In genomic region chr1:214579183-214579582, GRCh38 we compare ENCODE assay signal across 15 cellular contexts.
"Had no signal": no experiment of that assay in that cellular context is flagged by ENCODE, and none has a peak within 500 bp of the region (broad histone marks: within the 10 kb centered on the region; RNA-seq: fewer than 3 reads in every experiment).

No MANE protein-coding gene starts in this region.

- DNase-seq: activated CD4-positive, alpha-beta T cell treated with anti-CD3 and anti-CD28 coated beads for 4 hours; activated CD8-positive, alpha-beta memory T cell treated with anti-CD3 and anti-CD28 coated beads, Interleukin-2, amount 50 U/mL, for 48 hours; activated CD8-positive, alpha-beta T cell treated with anti-CD3 and anti-CD28 coated beads for 36 hours; activated naive CD4-positive, alpha-beta T cell treated with Interleukin-2 at 50 U/mL for 16 hours; central memory CD4-positive, alpha-beta T cell; effector CD4-positive, alpha-beta T cell; foreskin melanocyte; heart left ventricle; left colon; occipital lobe; right cardiac atrium; small intestine had no signal

- H3K4me1 Mint-ChIP-seq: nephron had no signal

- H3K4me3 Mint-ChIP-seq: activated CD8-positive, alpha-beta T cell treated with anti-CD3 and anti-CD28 coated beads for 36 hours; activated T-helper 1 cell treated with anti-CD3 and anti-CD28 coated beads, Interleukin-12 subunit alpha, Interleukin-12 subunit beta, Interleukin-2, Interleukin-4 antibody, amounts not matched to agents 30 ng/mL and 10 ng/mL and 1 ng/mL, durations not matched to agents 14 hours and 24 hours and 36 hours; nephron had no signal

- H3K27me3 Mint-ChIP-seq: progenitor cell of endocrine pancreas had no signal

- ATAC-seq: activated CD8-positive, alpha-beta T cell treated with anti-CD3 and anti-CD28 coated beads for 36 hours; heart left ventricle; left colon; right cardiac atrium had no signal

- H3K27ac Mint-ChIP-seq: activated CD8-positive, alpha-beta T cell treated with anti-CD3 and anti-CD28 coated beads for 36 hours; activated T-helper 1 cell treated with anti-CD3 and anti-CD28 coated beads, Interleukin-12 subunit alpha, Interleukin-12 subunit beta, Interleukin-2, Interleukin-4 antibody, amounts not matched to agents 30 ng/mL and 10 ng/mL and 1 ng/mL, durations not matched to agents 14 hours and 24 hours and 36 hours; nephron; progenitor cell of endocrine pancreas had no signal
